ENCODE assay signal across 12 cellular contexts in genomic region chr3:171225698-171226097, GRCh38.
A peak's percentile ranks its signal among the peaks of the same experiment; 100 is the strongest.
DNase-seq lines count a peak whose midpoint lies in the region; TF ChIP-seq lines count a peak whose summit lies in the region.
"Had no signal": no experiment of that assay in that cellular context is flagged by ENCODE, and none has a peak within 500 bp of the region (broad histone marks: within the 10 kb centered on the region; RNA-seq: fewer than 3 reads in every experiment).

No MANE protein-coding gene starts in this region.

- H3K27ac ChIP-seq in SK-N-SH (ENCODE audit: low read depth in 2 of 2, low read length in 1 of 2) (no peak overlapping the region), neural progenitor cell (no peak overlapping the region), sigmoid colon (no peak overlapping the region)
- H3K27ac ChIP-seq: left ventricle myocardium inferior had no signal

- no peak overlapping the region for H3K9ac ChIP-seq in SK-N-SH
- H3K9ac ChIP-seq in neural progenitor cell, result no peak overlapping the region

- H3K4me1 Mint-ChIP-seq in neural progenitor cell, result no peaks in the 10 kb centered on the region

- POLR2A ChIA-PET in SK-N-SH (lab: Yijun Ruan, JAX), result no interaction called here

- intact Hi-C loops in sigmoid colon (cut with DNase I), result no loop called here

- no peak overlapping the region for H3K4me3 Mint-ChIP-seq in neural progenitor cell
- H3K4me3 Mint-ChIP-seq: activated naive CD8-positive, alpha-beta T cell treated with anti-CD3 and anti-CD28 coated beads, Interleukin-2, amount 10 ng/mL, durations not matched to agents 7 days and 5 days had no signal

- H3K27me3 Mint-ChIP-seq in neural progenitor cell (ENCODE audit: insufficient read depth, low read depth), result no peaks in the 10 kb centered on the region
- H3K27me3 Mint-ChIP-seq: activated naive CD8-positive, alpha-beta T cell treated with anti-CD3 and anti-CD28 coated beads, Interleukin-2, amount 10 ng/mL, durations not matched to agents 7 days and 5 days had no signal

- H3K27ac Mint-ChIP-seq in neural progenitor cell, result no peak overlapping the region

- CTCF ChIA-PET in SK-N-SH (lab: Yijun Ruan, JAX), result no interaction called here

- no peak for TF ChIP-seq RAD21 in SK-N-SH (IDR thresholded peaks at IDR 0.05; ENCODE audit: low read length)

- H3K27me3 ChIP-seq in SK-N-SH (ENCODE audit: insufficient read depth) (no peaks in the 10 kb centered on the region), neural progenitor cell (no peaks in the 10 kb centered on the region), sigmoid colon (peaks cover 0 to 2% (median 0%) of the 10 kb centered on the region in 3 donors)

- H3K79me2 ChIP-seq in SK-N-SH (ENCODE audit: insufficient read depth), result no peaks in the 10 kb centered on the region
- H3K79me2 ChIP-seq in neural progenitor cell (ENCODE audit: low read depth), result no peaks in the 10 kb centered on the region

- H3K9me2 ChIP-seq in SK-N-SH, result no peaks in the 10 kb centered on the region

- in situ Hi-C loops in Caki2 (cut with HindIII; ENCODE audit: low pct_unique_long_range_greater_than_20kb, low sequenced_read_pairs) (no loop called here), astrocyte of the cerebellum (cut with HindIII; ENCODE audit: low sequenced_read_pairs) (no loop called here)

- H3K4me3 ChIP-seq in astrocyte of the cerebellum (ENCODE audit: low read depth, low read length), result no peak overlapping the region
- no peak overlapping the region for H3K4me3 ChIP-seq in SK-N-SH (ENCODE audit: low read depth in 2 of 2, low read length in 1 of 2)
- H3K4me3 ChIP-seq in neural progenitor cell, result no peak overlapping the region
- H3K4me3 ChIP-seq in sigmoid colon, result no peak overlapping the region
- H3K4me3 ChIP-seq: left ventricle myocardium inferior had no signal

- TF ChIP-seq CTCF in astrocyte of the cerebellum (IDR thresholded peaks at IDR 0.05; ENCODE audit: low read depth, low read length, missing control alignments) (no peak), SK-N-SH (IDR thresholded peaks at IDR 0.05) (no peak), neural progenitor cell (IDR thresholded peaks at IDR 0.05) (no peak), sigmoid colon (IDR thresholded peaks at IDR 0.05) (no peak)

- H2AFZ ChIP-seq in SK-N-SH (ENCODE audit: low read depth) (no peak overlapping the region), neural progenitor cell (replicated peaks) (no peak overlapping the region)

- no peaks in the 10 kb centered on the region for H4K20me1 ChIP-seq in SK-N-SH (ENCODE audit: insufficient read depth)
- no peaks in the 10 kb centered on the region for H4K20me1 ChIP-seq in neural progenitor cell (ENCODE audit: low read depth)

- no peak for TF ChIP-seq POLR2A in sigmoid colon (IDR thresholded peaks at IDR 0.05)

- DNase-seq in Caki2 (ENCODE audit: low read depth) (peak; percentile 47), NCI-H1105 (lab: John Stamatoyannopoulos, UW) (peak; percentile 19), astrocyte of the cerebellum (ENCODE audit: low read depth) (peak; percentile 99), kidney tubule cell (ENCODE audit: low spot score) (peak; percentile 25), SK-N-SH (no peak), neural progenitor cell (ENCODE audit: low spot score) (no peak), sigmoid colon (no peak)
- DNase-seq: activated CD4-positive, alpha-beta T cell treated with anti-CD3 and anti-CD28 coated beads for 4 hours; activated naive CD8-positive, alpha-beta T cell treated with anti-CD3 and anti-CD28 coated beads, Interleukin-2, amount 10 ng/mL, durations not matched to agents 7 days and 5 days; left ventricle myocardium inferior; NCI-H345; small intestine had no signal

- peaks cover 5% of the 10 kb centered on the region for H3K9me3 Mint-ChIP-seq in neural progenitor cell

- H3K36me3 Mint-ChIP-seq in neural progenitor cell, result peaks cover 10% of the 10 kb centered on the region

- peaks cover 4% of the 10 kb centered on the region for H3F3A ChIP-seq in SK-N-SH (replicated peaks; ENCODE audit: insufficient read depth)
- no peaks in the 10 kb centered on the region for H3F3A ChIP-seq in neural progenitor cell (ENCODE audit: low read depth)

- no peaks in the 10 kb centered on the region for H3K4me1 ChIP-seq in SK-N-SH (ENCODE audit: control insufficient read depth in 1 of 2, insufficient read depth in 2 of 2, low read depth in 1 of 2, low read length in 1 of 2)
- H3K4me1 ChIP-seq in neural progenitor cell, result no peaks in the 10 kb centered on the region
- H3K4me1 ChIP-seq in sigmoid colon, result peaks cover 0 to 14% (median 4%) of the 10 kb centered on the region in 4 donors

- WGBS in SK-N-SH (ENCODE audit: low lambda C conversion rate), result 83% methylated on average over 1 of the region's 1 CpG
- 94 to 97% methylated on average over 1 of the region's 1 CpG for WGBS in sigmoid colon, 2 donors

- no peak overlapping the region for H3K4me2 ChIP-seq in SK-N-SH
- H3K4me2 ChIP-seq in neural progenitor cell, result no peak overlapping the region

- H3K9me3 ChIP-seq in SK-N-SH (no peaks in the 10 kb centered on the region), neural progenitor cell (ENCODE audit: low read depth) (no peaks in the 10 kb centered on the region), sigmoid colon (no peaks in the 10 kb centered on the region)

- TF ChIP-seq EP300 in SK-N-SH (IDR thresholded peaks at IDR 0.05; ENCODE audit: borderline replicate concordance in 1 of 2, low read depth in 1 of 2, low read length in 1 of 2) (no peak), sigmoid colon (IDR thresholded peaks at IDR 0.05) (no peak)

- peaks cover 7 to 23% of the 10 kb centered on the region in 2 experiments for H3K36me3 ChIP-seq in SK-N-SH (replicated peaks in 1 of 2; ENCODE audit: control insufficient read depth in 1 of 2, insufficient read depth in 2 of 2, low read length in 1 of 2)
- H3K36me3 ChIP-seq in neural progenitor cell, result no peaks in the 10 kb centered on the region
- H3K36me3 ChIP-seq in sigmoid colon, result no peaks in the 10 kb centered on the region

TF ChIP-seq in SK-N-SH, 30 proteins besides CTCF, POLR2A, EP300 and RAD21 (continues in another document):
- TF ChIP-seq FOSL2 (IDR thresholded peaks at IDR 0.05; ENCODE audit: borderline replicate concordance, low read depth), result no peak
- no peak for TF ChIP-seq SMC3 (IDR thresholded peaks at IDR 0.05; ENCODE audit: low read depth, low read length)
- TF ChIP-seq RCOR1 (IDR thresholded peaks at IDR 0.05; ENCODE audit: low read length), result no peak
- no peak for TF ChIP-seq MEF2A (IDR thresholded peaks at IDR 0.05; ENCODE audit: borderline replicate concordance, low read depth)
- no peak for TF ChIP-seq GATA2 (CRISPR knock-in tag; IDR thresholded peaks at IDR 0.05)
- TF ChIP-seq, protein P1, sequence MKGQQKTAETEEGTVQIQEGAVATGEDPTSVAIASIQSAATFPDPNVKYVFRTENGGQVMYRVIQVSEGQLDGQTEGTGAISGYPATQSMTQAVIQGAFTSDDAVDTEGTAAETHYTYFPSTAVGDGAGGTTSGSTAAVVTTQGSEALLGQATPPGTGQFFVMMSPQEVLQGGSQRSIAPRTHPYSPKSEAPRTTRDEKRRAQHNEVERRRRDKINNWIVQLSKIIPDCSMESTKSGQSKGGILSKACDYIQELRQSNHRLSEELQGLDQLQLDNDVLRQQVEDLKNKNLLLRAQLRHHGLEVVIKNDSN (IDR thresholded peaks at IDR 0.05; ENCODE audit: borderline replicate concordance, low read depth), result no peak
- no peak for TF ChIP-seq CHD2 (IDR thresholded peaks at IDR 0.05; ENCODE audit: low read length, partially characterized antibody)
- TF ChIP-seq FOXM1 (IDR thresholded peaks at IDR 0.05; ENCODE audit: low read depth), result no peak
- TF ChIP-seq JUND (IDR thresholded peaks at IDR 0.05), result no peak
- no peak for TF ChIP-seq POLR2AphosphoS5 (IDR thresholded peaks at IDR 0.05; ENCODE audit: low read depth, low read length)
- no peak for TF ChIP-seq RXRA (IDR thresholded peaks at IDR 0.05; ENCODE audit: borderline replicate concordance, low read depth)
- TF ChIP-seq TCF12 (IDR thresholded peaks at IDR 0.05), result no peak
- no peak for TF ChIP-seq MXI1 (IDR thresholded peaks at IDR 0.05; ENCODE audit: low read depth, low read length)
- no peak for TF ChIP-seq SIN3A (IDR thresholded peaks at IDR 0.05; ENCODE audit: borderline replicate concordance, low read depth, low read length)
- TF ChIP-seq, protein P2, sequence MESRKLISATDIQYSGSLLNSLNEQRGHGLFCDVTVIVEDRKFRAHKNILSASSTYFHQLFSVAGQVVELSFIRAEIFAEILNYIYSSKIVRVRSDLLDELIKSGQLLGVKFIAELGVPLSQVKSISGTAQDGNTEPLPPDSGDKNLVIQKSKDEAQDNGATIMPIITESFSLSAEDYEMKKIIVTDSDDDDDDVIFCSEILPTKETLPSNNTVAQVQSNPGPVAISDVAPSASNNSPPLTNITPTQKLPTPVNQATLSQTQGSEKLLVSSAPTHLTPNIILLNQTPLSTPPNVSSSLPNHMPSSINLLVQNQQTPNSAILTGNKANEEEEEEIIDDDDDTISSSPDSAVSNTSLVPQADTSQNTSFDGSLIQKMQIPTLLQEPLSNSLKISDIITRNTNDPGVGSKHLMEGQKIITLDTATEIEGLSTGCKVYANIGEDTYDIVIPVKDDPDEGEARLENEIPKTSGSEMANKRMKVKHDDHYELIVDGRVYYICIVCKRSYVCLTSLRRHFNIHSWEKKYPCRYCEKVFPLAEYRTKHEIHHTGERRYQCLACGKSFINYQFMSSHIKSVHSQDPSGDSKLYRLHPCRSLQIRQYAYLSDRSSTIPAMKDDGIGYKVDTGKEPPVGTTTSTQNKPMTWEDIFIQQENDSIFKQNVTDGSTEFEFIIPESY (IDR thresholded peaks at IDR 0.05; ENCODE audit: borderline replicate concordance, low read depth), result no peak
- TF ChIP-seq TAF1 (IDR thresholded peaks at IDR 0.05; ENCODE audit: borderline replicate concordance, low read depth, low read length), result no peak

Comparison
In these comparisons a context has a peak if more than half of its experiments do, and no peak if none do; other contexts are left out.
1. DNase-seq: peak in Caki2 (single experiment), NCI-H1105 (single experiment), astrocyte of the cerebellum (single experiment) and kidney tubule cell (single experiment); none in SK-N-SH (single experiment), neural progenitor cell (single experiment) and sigmoid colon (single experiment).